In genomic region chr3:59994720-59995304, GRCh38 we compare ENCODE assay signal across 27 cellular contexts.
DNase-seq lines count a peak whose midpoint lies in the region; ATAC-seq lines count a peak whose summit lies in the region.
"Had no signal": no experiment of that assay in that cellular context is flagged by ENCODE, and none has a peak within 500 bp of the region (broad histone marks: within the 10 kb centered on the region; RNA-seq: fewer than 3 reads in every experiment).

No MANE protein-coding gene starts in this region.

- CTCF ChIA-PET in naive thymus-derived CD4-positive, alpha-beta T cell (lab: Charles Lee) = interaction anchor here (0.6 to 1.7 kb wide), 8 partner anchors 10 to 1387 kb away, joined by 3 to 6 read pairs (median 4); no protein-coding TSS in a partner anchor

- no peaks in the 10 kb centered on the region for H3K27me3 ChIP-seq in naive thymus-derived CD4-positive, alpha-beta T cell (ENCODE audit: control insufficient read depth in 2 of 2, insufficient read depth in 2 of 2, low read length in 2 of 2)
- H3K27me3 ChIP-seq: BE2C, gastrocnemius medialis, stomach, thyroid gland, vagina had no signal

- peaks cover 16% of the 10 kb centered on the region for H3K36me3 Mint-ChIP-seq in activated T-cell treated with anti-CD3 and anti-CD28 coated beads, Interleukin-2, amount 50 U/mL, for 4 hours (ENCODE audit: insufficient read depth)
- peaks cover 3 to 68% (median 52%) of the 10 kb centered on the region in 5 donors for H3K36me3 Mint-ChIP-seq in naive thymus-derived CD4-positive, alpha-beta T cell
- H3K36me3 Mint-ChIP-seq: natural killer cell treated with Interleukin-12 subunit alpha and Interleukin-12 subunit beta and Interleukin-15 and Interleukin-18, amount 100 ng/mL, for 72 hours had no signal

- DNase-seq in activated T-cell treated with anti-CD3 and anti-CD28 coated beads, Interleukin-2, amount 50 U/mL, for 4 hours = no peak
- no peak for DNase-seq in activated T-cell treated with anti-CD3 and anti-CD28 coated beads for 4 hours
- DNase-seq in G401 (ENCODE audit: low spot score) = peak; percentile 70
- peak; percentile 90 for DNase-seq in NCI-H526 treated with DMSO at 0.1 percent for 48 hours (lab: John Stamatoyannopoulos, UW)
- peak in 2 of 9 donors; percentile 21 to 31 for DNase-seq in naive thymus-derived CD4-positive, alpha-beta T cell
- no peak for DNase-seq in NCI-H1694 (lab: John Stamatoyannopoulos, UW)
- no peak for DNase-seq in Kasumi-1 (lab: John Stamatoyannopoulos, UW)
- DNase-seq: activated naive CD4-positive, alpha-beta T cell treated with anti-CD3 and anti-CD28 coated beads, Interleukin-2, amount 50 U/mL, for 16 hours; activated T-cell treated with anti-CD3 and anti-CD28 coated beads, Interleukin-2, amount 50 U/mL, for 48 hours; anterior cingulate cortex; BE2C; DMS53; gastrocnemius medialis; HCEC 1CT; hippocampal formation; Karpas-422; NCI-H1436; PC-9; psoas muscle; stimulated activated CD8-positive, alpha-beta memory T cell treated with anti-CD3 and anti-CD28 coated beads, Interleukin-4, amount 100 ng/mL, for 48 hours; stomach; thyroid gland had no signal

- no peaks in the 10 kb centered on the region for H3K36me3 ChIP-seq in naive thymus-derived CD4-positive, alpha-beta T cell (ENCODE audit: control insufficient read depth in 2 of 3, insufficient read depth in 3 of 3, low read length in 3 of 3)
- H3K36me3 ChIP-seq: BE2C, gastrocnemius medialis, stomach, thyroid gland, vagina had no signal

- H3K27me3 Mint-ChIP-seq in activated T-cell treated with anti-CD3 and anti-CD28 coated beads, Interleukin-2, amount 50 U/mL, for 4 hours (ENCODE audit: low read depth) = no peaks in the 10 kb centered on the region
- H3K27me3 Mint-ChIP-seq in naive thymus-derived CD4-positive, alpha-beta T cell = no peaks in the 10 kb centered on the region
- H3K27me3 Mint-ChIP-seq: natural killer cell treated with Interleukin-12 subunit alpha and Interleukin-12 subunit beta and Interleukin-15 and Interleukin-18, amount 100 ng/mL, for 72 hours had no signal

- intact Hi-C loops in naive thymus-derived CD4-positive, alpha-beta T cell (cut with micrococcal nuclease) = loop anchor here in 1 of 2 donors (1.0 to 10.0 kb wide), 7 partner anchors 8 to 1390 kb away; no protein-coding TSS in a partner anchor

- H3K4me3 Mint-ChIP-seq in activated T-cell treated with anti-CD3 and anti-CD28 coated beads, Interleukin-2, amount 50 U/mL, for 4 hours = peak overlapping the region; percentile 42
- peak overlapping the region in 9 of 10 donors; percentile 0 to 72 (median 55) for H3K4me3 Mint-ChIP-seq in naive thymus-derived CD4-positive, alpha-beta T cell
- H3K4me3 Mint-ChIP-seq: natural killer cell treated with Interleukin-12 subunit alpha and Interleukin-12 subunit beta and Interleukin-15 and Interleukin-18, amount 100 ng/mL, for 72 hours had no signal

- H3K9me3 ChIP-seq in naive thymus-derived CD4-positive, alpha-beta T cell (ENCODE audit: control insufficient read depth in 2 of 3, low read length in 3 of 3) = no peaks in the 10 kb centered on the region
- H3K9me3 ChIP-seq: BE2C, gastrocnemius medialis, psoas muscle, stomach, thyroid gland, vagina had no signal

- H3K9me3 Mint-ChIP-seq in activated T-cell treated with anti-CD3 and anti-CD28 coated beads, Interleukin-2, amount 50 U/mL, for 4 hours = peaks cover 3% of the 10 kb centered on the region
- peaks cover 0 to 6% (median 0%) of the 10 kb centered on the region in 11 donors for H3K9me3 Mint-ChIP-seq in naive thymus-derived CD4-positive, alpha-beta T cell
- H3K9me3 Mint-ChIP-seq: natural killer cell treated with Interleukin-12 subunit alpha and Interleukin-12 subunit beta and Interleukin-15 and Interleukin-18, amount 100 ng/mL, for 72 hours had no signal

- peak overlapping the region; percentile 39 for H3K27ac ChIP-seq in naive thymus-derived CD4-positive, alpha-beta T cell (ENCODE audit: low read depth, low read length)
- H3K27ac ChIP-seq: gastrocnemius medialis, PC-9, psoas muscle, SK-N-MC, stomach, thyroid gland, vagina had no signal

- H3K4me1 ChIP-seq in naive thymus-derived CD4-positive, alpha-beta T cell (ENCODE audit: control insufficient read depth in 2 of 2, insufficient read depth in 2 of 2, low read length in 2 of 2) = peaks cover 0 to 80% of the 10 kb centered on the region in 2 donors
- H3K4me1 ChIP-seq: gastrocnemius medialis, psoas muscle, stomach, thyroid gland, vagina had no signal

- in situ Hi-C loops in G401 (cut with HindIII; ENCODE audit: low sequenced_read_pairs) = no loop called here

- H3K4me1 Mint-ChIP-seq in activated T-cell treated with anti-CD3 and anti-CD28 coated beads, Interleukin-2, amount 50 U/mL, for 4 hours (ENCODE audit: low read depth) = peaks cover 67% of the 10 kb centered on the region
- peaks cover 37 to 100% (median 95%) of the 10 kb centered on the region in 7 donors for H3K4me1 Mint-ChIP-seq in naive thymus-derived CD4-positive, alpha-beta T cell

- H3K4me3 ChIP-seq in naive thymus-derived CD4-positive, alpha-beta T cell (ENCODE audit: low read length) = no peak overlapping the region
- H3K4me3 ChIP-seq: gastrocnemius medialis, lung, PC-9, psoas muscle, SK-N-MC, stomach, thyroid gland, vagina had no signal

- no peak for ATAC-seq in activated T-cell treated with anti-CD3 and anti-CD28 coated beads, Interleukin-2, amount 50 U/mL, for 4 hours
- peak; percentile 41 for ATAC-seq in naive thymus-derived CD4-positive, alpha-beta T cell
- ATAC-seq: gastrocnemius medialis; natural killer cell treated with Interleukin-12 subunit alpha and Interleukin-12 subunit beta and Interleukin-15 and Interleukin-18, amount 100 ng/mL, for 72 hours; psoas muscle; sciatic nerve had no signal

- H3K27ac Mint-ChIP-seq in naive thymus-derived CD4-positive, alpha-beta T cell = peak overlapping the region in 8 of 9 donors; percentile 67 to 93 (median 86)

- POLR2A ChIA-PET in naive thymus-derived CD4-positive, alpha-beta T cell (lab: Charles Lee) = interaction anchor here (0.6 to 4.7 kb wide), 12 partner anchors 13 to 84 kb away, joined by 3 to 48 read pairs (median 4); no protein-coding TSS in a partner anchor

Comparison
In these comparisons a context has a peak if more than half of its experiments do, and no peak if none do; other contexts are left out.
1. DNase-seq: peak in G401 (single experiment) and NCI-H526 treated with DMSO at 0.1 percent for 48 hours (single experiment); none in activated T-cell treated with anti-CD3 and anti-CD28 coated beads, Interleukin-2, amount 50 U/mL, for 4 hours (single experiment), activated T-cell treated with anti-CD3 and anti-CD28 coated beads for 4 hours (single experiment), NCI-H1694 (single experiment) and Kasumi-1 (0 of 2).